In the genomic region with DNA sequence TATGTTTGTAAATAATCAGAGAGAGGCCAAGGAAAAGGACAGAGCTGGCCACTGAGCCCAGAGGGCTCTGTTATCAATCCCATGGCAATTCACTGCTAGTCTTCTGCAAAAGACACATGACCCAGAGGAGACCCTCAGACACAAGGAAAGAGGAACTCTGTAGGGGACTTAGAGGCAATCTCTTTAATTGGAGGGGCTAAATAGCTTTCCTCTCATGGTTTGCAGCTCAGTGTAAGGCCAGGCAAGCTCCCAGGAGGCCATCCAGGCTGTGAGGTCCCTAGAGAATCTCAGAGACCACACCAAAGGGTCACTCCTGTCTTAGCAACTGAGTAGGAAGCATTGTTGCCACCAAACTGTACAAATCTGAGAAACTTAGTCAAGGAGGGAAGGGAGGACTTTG, we compare ENCODE assay signal across 1 cellular context.
TF ChIP-seq lines count a peak whose summit lies in the region.

No MANE protein-coding gene starts in this region.

TF ChIP-seq in GM23338, 12 proteins besides CTCF, POLR2A, EP300 and RAD21 (continued from another document):
- TF ChIP-seq EZH2 (IDR thresholded peaks at IDR 0.05; ENCODE audit: low read depth, unreplicated experiment) (no peak), JUNB (IDR thresholded peaks at IDR 0.05; ENCODE audit: unreplicated experiment) (no peak)
- TF ChIP-seq, protein P1, sequence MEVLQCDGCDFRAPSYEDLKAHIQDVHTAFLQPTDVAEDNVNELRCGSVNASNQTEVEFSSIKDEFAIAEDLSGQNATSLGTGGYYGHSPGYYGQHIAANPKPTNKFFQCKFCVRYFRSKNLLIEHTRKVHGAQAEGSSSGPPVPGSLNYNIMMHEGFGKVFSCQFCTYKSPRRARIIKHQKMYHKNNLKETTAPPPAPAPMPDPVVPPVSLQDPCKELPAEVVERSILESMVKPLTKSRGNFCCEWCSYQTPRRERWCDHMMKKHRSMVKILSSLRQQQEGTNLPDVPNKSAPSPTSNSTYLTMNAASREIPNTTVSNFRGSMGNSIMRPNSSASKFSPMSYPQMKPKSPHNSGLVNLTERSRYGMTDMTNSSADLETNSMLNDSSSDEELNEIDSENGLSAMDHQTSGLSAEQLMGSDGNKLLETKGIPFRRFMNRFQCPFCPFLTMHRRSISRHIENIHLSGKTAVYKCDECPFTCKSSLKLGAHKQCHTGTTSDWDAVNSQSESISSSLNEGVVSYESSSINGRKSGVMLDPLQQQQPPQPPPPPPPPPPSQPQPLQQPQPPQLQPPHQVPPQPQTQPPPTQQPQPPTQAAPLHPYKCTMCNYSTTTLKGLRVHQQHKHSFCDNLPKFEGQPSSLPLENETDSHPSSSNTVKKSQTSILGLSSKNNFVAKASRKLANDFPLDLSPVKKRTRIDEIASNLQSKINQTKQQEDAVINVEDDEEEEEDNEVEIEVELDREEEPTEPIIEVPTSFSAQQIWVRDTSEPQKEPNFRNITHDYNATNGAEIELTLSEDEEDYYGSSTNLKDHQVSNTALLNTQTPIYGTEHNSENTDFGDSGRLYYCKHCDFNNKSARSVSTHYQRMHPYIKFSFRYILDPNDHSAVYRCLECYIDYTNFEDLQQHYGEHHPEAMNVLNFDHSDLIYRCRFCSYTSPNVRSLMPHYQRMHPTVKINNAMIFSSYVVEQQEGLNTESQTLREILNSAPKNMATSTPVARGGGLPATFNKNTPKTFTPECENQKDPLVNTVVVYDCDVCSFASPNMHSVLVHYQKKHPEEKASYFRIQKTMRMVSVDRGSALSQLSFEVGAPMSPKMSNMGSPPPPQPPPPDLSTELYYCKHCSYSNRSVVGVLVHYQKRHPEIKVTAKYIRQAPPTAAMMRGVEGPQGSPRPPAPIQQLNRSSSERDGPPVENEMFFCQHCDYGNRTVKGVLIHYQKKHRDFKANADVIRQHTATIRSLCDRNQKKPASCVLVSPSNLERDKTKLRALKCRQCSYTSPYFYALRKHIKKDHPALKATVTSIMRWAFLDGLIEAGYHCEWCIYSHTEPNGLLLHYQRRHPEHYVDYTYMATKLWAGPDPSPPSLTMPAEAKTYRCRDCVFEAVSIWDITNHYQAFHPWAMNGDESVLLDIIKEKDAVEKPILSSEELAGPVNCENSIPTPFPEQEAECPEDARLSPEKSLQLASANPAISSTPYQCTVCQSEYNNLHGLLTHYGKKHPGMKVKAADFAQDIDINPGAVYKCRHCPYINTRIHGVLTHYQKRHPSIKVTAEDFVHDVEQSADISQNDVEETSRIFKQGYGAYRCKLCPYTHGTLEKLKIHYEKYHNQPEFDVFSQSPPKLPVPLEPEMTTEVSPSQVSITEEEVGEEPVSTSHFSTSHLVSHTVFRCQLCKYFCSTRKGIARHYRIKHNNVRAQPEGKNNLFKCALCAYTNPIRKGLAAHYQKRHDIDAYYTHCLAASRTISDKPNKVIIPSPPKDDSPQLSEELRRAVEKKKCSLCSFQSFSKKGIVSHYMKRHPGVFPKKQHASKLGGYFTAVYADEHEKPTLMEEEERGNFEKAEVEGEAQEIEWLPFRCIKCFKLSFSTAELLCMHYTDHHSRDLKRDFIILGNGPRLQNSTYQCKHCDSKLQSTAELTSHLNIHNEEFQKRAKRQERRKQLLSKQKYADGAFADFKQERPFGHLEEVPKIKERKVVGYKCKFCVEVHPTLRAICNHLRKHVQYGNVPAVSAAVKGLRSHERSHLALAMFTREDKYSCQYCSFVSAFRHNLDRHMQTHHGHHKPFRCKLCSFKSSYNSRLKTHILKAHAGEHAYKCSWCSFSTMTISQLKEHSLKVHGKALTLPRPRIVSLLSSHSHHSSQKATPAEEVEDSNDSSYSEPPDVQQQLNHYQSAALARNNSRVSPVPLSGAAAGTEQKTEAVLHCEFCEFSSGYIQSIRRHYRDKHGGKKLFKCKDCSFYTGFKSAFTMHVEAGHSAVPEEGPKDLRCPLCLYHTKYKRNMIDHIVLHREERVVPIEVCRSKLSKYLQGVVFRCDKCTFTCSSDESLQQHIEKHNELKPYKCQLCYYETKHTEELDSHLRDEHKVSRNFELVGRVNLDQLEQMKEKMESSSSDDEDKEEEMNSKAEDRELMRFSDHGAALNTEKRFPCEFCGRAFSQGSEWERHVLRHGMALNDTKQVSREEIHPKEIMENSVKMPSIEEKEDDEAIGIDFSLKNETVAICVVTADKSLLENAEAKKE (CRISPR knock-in tag; IDR thresholded peaks at IDR 0.05): no peak
